ENCODE assay signal across 8 cellular contexts in genomic region chr2:46010925-46011490, GRCh38.
DNase-seq lines count a peak whose midpoint lies in the region; ATAC-seq and TF ChIP-seq lines count a peak whose summit lies in the region.

No MANE protein-coding gene starts in this region.

- no peaks in the 10 kb centered on the region for H3K27me3 ChIP-seq in breast epithelium

- no peak for ATAC-seq in HG03439 (IDR thresholded peaks at IDR 0.05; ENCODE audit: unreplicated experiment)
- ATAC-seq in HG03469 (IDR thresholded peaks at IDR 0.05; ENCODE audit: unreplicated experiment): no peak

- intact Hi-C loops in breast epithelium (cut with DNase I; ENCODE audit: low total_unique reads): no loop called here

- no peak overlapping the region for H3K27ac ChIP-seq in breast epithelium

- TF ChIP-seq POLR2A in breast epithelium (IDR thresholded peaks at IDR 0.05): no peak

- DNase-seq in AG08395 (ENCODE audit: low spot score) (peak; percentile 69), NCI-H345 treated with DMSO at 0.1 percent for 48 hours (lab: John Stamatoyannopoulos, UW; ENCODE audit: unreplicated experiment) (peak; percentile 35), breast epithelium (ENCODE audit: low spot score in 2 of 2) (no peak), kidney glomerular epithelial cell (lab: John Stamatoyannopoulos, UW) (peak; percentile 58), cerebellar nuclear complex (lab: John Stamatoyannopoulos, UW) (no peak)

- H3K36me3 ChIP-seq in breast epithelium: no peaks in the 10 kb centered on the region

- no peaks in the 10 kb centered on the region for H3K9me3 ChIP-seq in breast epithelium

- TF ChIP-seq CTCF in GM12875 (IDR thresholded peaks at IDR 0.05; ENCODE audit: borderline replicate concordance, insufficient read depth, low read depth, low read length): peak; percentile 22; the same call in 1 of the 2 replicates
- peak; percentile 19 to 72 (median 71) for TF ChIP-seq CTCF in breast epithelium (IDR thresholded peaks at IDR 0.05)

- H3K4me3 ChIP-seq in GM12875 (ENCODE audit: low read depth, low read length) (no peak overlapping the region), breast epithelium (no peak overlapping the region)

- H3K4me1 ChIP-seq in breast epithelium: no peaks in the 10 kb centered on the region

Comparison
In these comparisons a context has a peak if more than half of its experiments do, and no peak if none do; other contexts are left out.
1. DNase-seq: peak in AG08395 (single experiment), NCI-H345 treated with DMSO at 0.1 percent for 48 hours (single experiment) and kidney glomerular epithelial cell (single experiment); none in breast epithelium (0 of 2) and cerebellar nuclear complex (0 of 2).